ENCODE assay signal across 8 cellular contexts in genomic region chr6:31736026-31736767, GRCh38.
DNase-seq lines count a peak whose midpoint lies in the region; ATAC-seq lines count a peak whose summit lies in the region.

Gene CLIC1 (minus strand): TSS chr6:31736530. CDS start chr6:31736300, 230 bp downstream.

- H3K27me3 Mint-ChIP-seq in memory B cell, result no peaks in the 10 kb centered on the region

- DNase-seq in DMS153 (lab: John Stamatoyannopoulos, UW), result peak; percentile 82
- peak; percentile 78 for DNase-seq in NOMO-1 treated with dmso at 0.1 percent for 144 hours (lab: John Stamatoyannopoulos, UW; ENCODE audit: unreplicated experiment)
- peak; percentile 89 for DNase-seq in activated CD8-positive, alpha-beta memory T cell treated with anti-CD3 and anti-CD28 coated beads for 24 hours
- DNase-seq in effector CD8-positive, alpha-beta T cell (lab: John Stamatoyannopoulos, UW), result peak; percentile 59
- peak; percentile 53 to 56 for DNase-seq in memory B cell (ENCODE audit: low spot score in 2 of 2)
- peak; percentile 58 for DNase-seq in stimulated activated CD8-positive, alpha-beta memory T cell treated with anti-CD3 and anti-CD28 coated beads, Interleukin-15, amount 100 ng/mL, for 24 hours (ENCODE audit: low read depth)

- ATAC-seq in HG03196 (IDR thresholded peaks at IDR 0.05; ENCODE audit: unreplicated experiment) (peak; percentile 23), memory B cell (ENCODE audit: low read depth) (peak; percentile 30), HG02870 (IDR thresholded peaks at IDR 0.05; ENCODE audit: unreplicated experiment) (no peak)

- H3K36me3 Mint-ChIP-seq in memory B cell, result peaks cover 17% of the 10 kb centered on the region

- H3K4me1 Mint-ChIP-seq in memory B cell, result peaks cover 54% of the 10 kb centered on the region

- H3K9me3 Mint-ChIP-seq in memory B cell, result no peaks in the 10 kb centered on the region

- H3K27ac Mint-ChIP-seq in memory B cell, result peak within 1 kb of the TSS; percentile 97

- H3K4me3 Mint-ChIP-seq in memory B cell, result peak within 1 kb of the TSS; percentile 100
